13 cellular contexts compared by ENCODE assay signal in genomic region chr5:132688536-132689409, GRCh38. TPM values are rescaled to one million over a fixed set of nuclear protein-coding genes. Genes with fewer than 3 reads are reported as not detected.
DNase-seq lines count a peak whose midpoint lies in the region; ATAC-seq lines count a peak whose summit lies in the region.
"Had no signal": no experiment of that assay in that cellular context is flagged by ENCODE, and none has a peak within 500 bp of the region (broad histone marks: within the 10 kb centered on the region; RNA-seq: fewer than 3 reads in every experiment).

No MANE protein-coding gene starts in this region.

- in situ Hi-C loops in KBM-7 (cut with MboI; ENCODE audit: low pct_unique_long_range_greater_than_20kb, low sequenced_read_pairs): no loop called here

- no peaks in the 10 kb centered on the region for H3K9me3 Mint-ChIP-seq in activated CD8-positive, alpha-beta T cell treated with anti-CD3 and anti-CD28 coated beads, Interleukin-2, amount 10 ng/mL, durations not matched to agents 7 days and 5 days (ENCODE audit: insufficient read depth)
- no peaks in the 10 kb centered on the region for H3K9me3 Mint-ChIP-seq in stimulated activated naive CD8-positive, alpha-beta T cell treated with anti-CD3 and anti-CD28 coated beads, Interleukin-15, Interleukin-2, amounts not matched to agents 100 ng/mL and 50 ng/mL, for 24 hours

- DNase-seq in activated T-cell treated with anti-CD3 and anti-CD28 coated beads for 24 hours (ENCODE audit: low read depth) (peak; percentile 26), KBM-7 (peak; percentile 37), NCI-H2227 treated with DMSO at 0.1 percent for 48 hours (lab: John Stamatoyannopoulos, UW) (no peak), RKO (ENCODE audit: low spot score) (no peak)
- DNase-seq in activated T-cell treated with anti-CD3 and anti-CD28 coated beads, Interleukin-2, amount 50 U/mL, for 48 hours: no peak
- no peak for DNase-seq in activated CD8-positive, alpha-beta T cell treated with anti-CD3 and anti-CD28 coated beads, Interleukin-2, amount 10 ng/mL, durations not matched to agents 7 days and 5 days
- DNase-seq: brain microvascular endothelial cell, mesenchymal stem cell, sigmoid colon had no signal

- peak overlapping the region; percentile 85 for H3K27ac Mint-ChIP-seq in activated CD8-positive, alpha-beta T cell treated with anti-CD3 and anti-CD28 coated beads, Interleukin-2, amount 10 ng/mL, durations not matched to agents 7 days and 5 days
- peak overlapping the region; percentile 66 for H3K27ac Mint-ChIP-seq in stimulated activated naive CD8-positive, alpha-beta T cell treated with anti-CD3 and anti-CD28 coated beads, Interleukin-15, Interleukin-2, amounts not matched to agents 100 ng/mL and 50 ng/mL, for 24 hours

- peaks cover 16% of the 10 kb centered on the region for H3K36me3 Mint-ChIP-seq in activated CD8-positive, alpha-beta T cell treated with anti-CD3 and anti-CD28 coated beads, Interleukin-2, amount 10 ng/mL, durations not matched to agents 7 days and 5 days (ENCODE audit: low read depth)
- H3K36me3 Mint-ChIP-seq in stimulated activated naive CD8-positive, alpha-beta T cell treated with anti-CD3 and anti-CD28 coated beads, Interleukin-15, Interleukin-2, amounts not matched to agents 100 ng/mL and 50 ng/mL, for 24 hours (ENCODE audit: low read depth): peaks cover 5% of the 10 kb centered on the region

- CTCF ChIA-PET in activated CD8-positive, alpha-beta T cell treated with anti-CD3 and anti-CD28 coated beads, Interleukin-2, amount 10 ng/mL, durations not matched to agents 7 days and 5 days (lab: Charles Lee): interaction anchor here (0.8 to 2.4 kb wide), 8 partner anchors 10 to 97 kb away, joined by 3 to 8 read pairs (median 4); partner anchors contain the start of gene KIF3A

- ATAC-seq in activated CD8-positive, alpha-beta T cell treated with anti-CD3 and anti-CD28 coated beads, Interleukin-2, amount 10 ng/mL, durations not matched to agents 7 days and 5 days: peak; percentile 16
- ATAC-seq in GM18867 (IDR thresholded peaks at IDR 0.05; ENCODE audit: unreplicated experiment): no peak

- peaks cover 64% of the 10 kb centered on the region for H3K4me1 Mint-ChIP-seq in activated CD8-positive, alpha-beta T cell treated with anti-CD3 and anti-CD28 coated beads, Interleukin-2, amount 10 ng/mL, durations not matched to agents 7 days and 5 days (ENCODE audit: low read depth)
- peaks cover 43% of the 10 kb centered on the region for H3K4me1 Mint-ChIP-seq in stimulated activated naive CD8-positive, alpha-beta T cell treated with anti-CD3 and anti-CD28 coated beads, Interleukin-15, Interleukin-2, amounts not matched to agents 100 ng/mL and 50 ng/mL, for 24 hours (ENCODE audit: low read depth)

- peak overlapping the region; percentile 9 for H3K4me3 Mint-ChIP-seq in activated CD8-positive, alpha-beta T cell treated with anti-CD3 and anti-CD28 coated beads, Interleukin-2, amount 10 ng/mL, durations not matched to agents 7 days and 5 days
- H3K4me3 Mint-ChIP-seq in stimulated activated naive CD8-positive, alpha-beta T cell treated with anti-CD3 and anti-CD28 coated beads, Interleukin-15, Interleukin-2, amounts not matched to agents 100 ng/mL and 50 ng/mL, for 24 hours: peak overlapping the region; percentile 22

- POLR2A ChIA-PET in activated CD8-positive, alpha-beta T cell treated with anti-CD3 and anti-CD28 coated beads, Interleukin-2, amount 10 ng/mL, durations not matched to agents 7 days and 5 days (lab: Charles Lee): interaction anchor here (0.6 to 1.7 kb wide), 4 partner anchors 10 to 87 kb away, joined by 3 to 6 read pairs (median 4); partner anchors contain the start of gene KIF3A

- H3K27me3 Mint-ChIP-seq in activated CD8-positive, alpha-beta T cell treated with anti-CD3 and anti-CD28 coated beads, Interleukin-2, amount 10 ng/mL, durations not matched to agents 7 days and 5 days (ENCODE audit: low read depth): no peaks in the 10 kb centered on the region
- no peaks in the 10 kb centered on the region for H3K27me3 Mint-ChIP-seq in stimulated activated naive CD8-positive, alpha-beta T cell treated with anti-CD3 and anti-CD28 coated beads, Interleukin-15, Interleukin-2, amounts not matched to agents 100 ng/mL and 50 ng/mL, for 24 hours

RNA-seq across cellular contexts. Expression of gene IL4, which starts 15.0 kb away (rescaled TPM):
- total RNA-seq in activated CD8-positive, alpha-beta T cell treated with anti-CD3 and anti-CD28 coated beads, Interleukin-2, amount 10 ng/mL, durations not matched to agents 7 days and 5 days: not detected
- total RNA-seq: H4, HT-29, sigmoid colon had no signal

RNA-seq across cellular contexts. Expression of gene IL13, which starts 30.8 kb away (rescaled TPM):
- total RNA-seq in activated CD8-positive, alpha-beta T cell treated with anti-CD3 and anti-CD28 coated beads, Interleukin-2, amount 10 ng/mL, durations not matched to agents 7 days and 5 days: 1 to 10 TPM; 1.4 to 1.6 TPM
- total RNA-seq: H4, HT-29, sigmoid colon had no signal

RNA-seq across cellular contexts. Expression of gene KIF3A, which starts 48.6 kb away (rescaled TPM):
- total RNA-seq in activated CD8-positive, alpha-beta T cell treated with anti-CD3 and anti-CD28 coated beads, Interleukin-2, amount 10 ng/mL, durations not matched to agents 7 days and 5 days: 10 to 100 TPM; 14.0 to 15.7 TPM

RNA-seq across cellular contexts. Expression of gene CCNI2, which starts 58.5 kb away (rescaled TPM):
- 1 to 10 TPM; 8.3 to 9.5 TPM for total RNA-seq in activated CD8-positive, alpha-beta T cell treated with anti-CD3 and anti-CD28 coated beads, Interleukin-2, amount 10 ng/mL, durations not matched to agents 7 days and 5 days
- total RNA-seq: H4 had no signal

Comparison
In these comparisons a context has a peak if more than half of its experiments do, and no peak if none do; other contexts are left out.
1. DNase-seq: peak in activated T-cell treated with anti-CD3 and anti-CD28 coated beads for 24 hours (single experiment) and KBM-7 (single experiment); none in activated T-cell treated with anti-CD3 and anti-CD28 coated beads, Interleukin-2, amount 50 U/mL, for 48 hours (0 of 2), activated CD8-positive, alpha-beta T cell treated with anti-CD3 and anti-CD28 coated beads, Interleukin-2, amount 10 ng/mL, durations not matched to agents 7 days and 5 days (single experiment), NCI-H2227 treated with DMSO at 0.1 percent for 48 hours (single experiment) and RKO (single experiment).